In the genomic region with DNA sequence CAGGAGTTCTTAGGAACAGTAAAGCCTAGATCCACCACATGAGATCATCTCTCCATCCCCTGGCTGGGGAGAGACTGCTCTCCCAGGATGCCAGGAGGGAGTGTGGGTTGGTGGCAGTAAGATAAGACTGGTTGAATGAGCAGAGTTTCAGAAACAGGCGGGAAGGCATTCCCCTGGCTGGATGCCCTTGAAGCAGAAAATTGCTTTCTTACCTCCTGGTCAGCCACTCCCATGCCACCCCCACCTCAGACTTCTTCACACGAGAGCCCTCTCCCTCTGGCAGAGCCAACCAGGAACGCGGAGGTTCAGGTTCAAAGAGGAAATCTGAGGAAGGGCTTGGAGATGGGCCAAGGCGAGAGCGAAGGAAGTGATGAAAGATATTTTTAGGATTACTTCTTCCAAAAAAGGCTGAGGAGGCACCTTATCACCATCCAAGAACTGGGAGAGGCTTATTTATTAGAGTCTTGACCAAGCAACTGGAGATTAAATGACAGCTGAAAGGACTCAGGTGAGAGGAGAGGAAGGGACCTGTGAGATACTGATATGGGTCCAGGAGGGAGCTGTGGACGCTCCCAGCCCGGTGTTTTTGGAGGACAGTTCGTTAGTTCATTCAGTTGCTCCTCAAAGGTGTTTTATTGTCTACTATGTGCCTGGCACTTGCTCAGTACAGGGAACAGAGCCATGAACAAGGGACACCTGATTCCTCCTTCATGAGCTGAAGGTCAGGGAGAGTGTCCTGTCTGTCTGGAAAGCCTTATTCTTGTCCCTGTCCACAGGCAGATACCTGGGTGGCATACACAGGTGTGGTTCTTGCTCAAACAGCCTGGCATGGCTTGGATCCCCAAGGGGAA, we compare ENCODE assay signal across 1 cellular context.
TF ChIP-seq lines count a peak whose summit lies in the region.

No MANE protein-coding gene starts in this region.

TF ChIP-seq in HEK293, 187 proteins besides CTCF, POLR2A, EP300 and RAD21:
- TF ChIP-seq GLIS1 (tag by site-specific recombination; IDR thresholded peaks at IDR 0.05), result peak; percentile 99
- no peak for TF ChIP-seq SP7 (tag by site-specific recombination; IDR thresholded peaks at IDR 0.05)
- peak; percentile 35; the same call in 1 of the 2 replicates for TF ChIP-seq GLIS2 (tag by site-specific recombination; IDR thresholded peaks at IDR 0.05)
- TF ChIP-seq ZNF830 (tag by site-specific recombination; IDR thresholded peaks at IDR 0.05; ENCODE audit: low read depth), result no peak
- 0 out of 2 replicates have a peak, but pooled peaks have one; percentile 37 for TF ChIP-seq MZF1 (tag by site-specific recombination; IDR thresholded peaks at IDR 0.05; ENCODE audit: borderline replicate concordance)
- peak; percentile 79 for TF ChIP-seq FEZF1 (tag by site-specific recombination; IDR thresholded peaks at IDR 0.05)
- TF ChIP-seq ZNF16 (tag by site-specific recombination; IDR thresholded peaks at IDR 0.05; ENCODE audit: low read depth), result no peak
- TF ChIP-seq, protein P1, sequence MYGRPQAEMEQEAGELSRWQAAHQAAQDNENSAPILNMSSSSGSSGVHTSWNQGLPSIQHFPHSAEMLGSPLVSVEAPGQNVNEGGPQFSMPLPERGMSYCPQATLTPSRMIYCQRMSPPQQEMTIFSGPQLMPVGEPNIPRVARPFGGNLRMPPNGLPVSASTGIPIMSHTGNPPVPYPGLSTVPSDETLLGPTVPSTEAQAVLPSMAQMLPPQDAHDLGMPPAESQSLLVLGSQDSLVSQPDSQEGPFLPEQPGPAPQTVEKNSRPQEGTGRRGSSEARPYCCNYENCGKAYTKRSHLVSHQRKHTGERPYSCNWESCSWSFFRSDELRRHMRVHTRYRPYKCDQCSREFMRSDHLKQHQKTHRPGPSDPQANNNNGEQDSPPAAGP (tag by site-specific recombination; IDR thresholded peaks at IDR 0.05), result peak; percentile 46; the same call in 1 of the 2 replicates
- TF ChIP-seq, protein P2, sequence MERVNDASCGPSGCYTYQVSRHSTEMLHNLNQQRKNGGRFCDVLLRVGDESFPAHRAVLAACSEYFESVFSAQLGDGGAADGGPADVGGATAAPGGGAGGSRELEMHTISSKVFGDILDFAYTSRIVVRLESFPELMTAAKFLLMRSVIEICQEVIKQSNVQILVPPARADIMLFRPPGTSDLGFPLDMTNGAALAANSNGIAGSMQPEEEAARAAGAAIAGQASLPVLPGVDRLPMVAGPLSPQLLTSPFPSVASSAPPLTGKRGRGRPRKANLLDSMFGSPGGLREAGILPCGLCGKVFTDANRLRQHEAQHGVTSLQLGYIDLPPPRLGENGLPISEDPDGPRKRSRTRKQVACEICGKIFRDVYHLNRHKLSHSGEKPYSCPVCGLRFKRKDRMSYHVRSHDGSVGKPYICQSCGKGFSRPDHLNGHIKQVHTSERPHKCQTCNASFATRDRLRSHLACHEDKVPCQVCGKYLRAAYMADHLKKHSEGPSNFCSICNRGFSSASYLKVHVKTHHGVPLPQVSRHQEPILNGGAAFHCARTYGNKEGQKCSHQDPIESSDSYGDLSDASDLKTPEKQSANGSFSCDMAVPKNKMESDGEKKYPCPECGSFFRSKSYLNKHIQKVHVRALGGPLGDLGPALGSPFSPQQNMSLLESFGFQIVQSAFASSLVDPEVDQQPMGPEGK (tag by site-specific recombination; IDR thresholded peaks at IDR 0.05), result peak; percentile 75
- TF ChIP-seq ZNF239 (tag by site-specific recombination; IDR thresholded peaks at IDR 0.05), result no peak
- TF ChIP-seq BCL11B (tag by site-specific recombination; IDR thresholded peaks at IDR 0.05; ENCODE audit: low read depth), result no peak
- TF ChIP-seq ZNF624 (tag by site-specific recombination; IDR thresholded peaks at IDR 0.05), result no peak
- TF ChIP-seq, protein P3, sequence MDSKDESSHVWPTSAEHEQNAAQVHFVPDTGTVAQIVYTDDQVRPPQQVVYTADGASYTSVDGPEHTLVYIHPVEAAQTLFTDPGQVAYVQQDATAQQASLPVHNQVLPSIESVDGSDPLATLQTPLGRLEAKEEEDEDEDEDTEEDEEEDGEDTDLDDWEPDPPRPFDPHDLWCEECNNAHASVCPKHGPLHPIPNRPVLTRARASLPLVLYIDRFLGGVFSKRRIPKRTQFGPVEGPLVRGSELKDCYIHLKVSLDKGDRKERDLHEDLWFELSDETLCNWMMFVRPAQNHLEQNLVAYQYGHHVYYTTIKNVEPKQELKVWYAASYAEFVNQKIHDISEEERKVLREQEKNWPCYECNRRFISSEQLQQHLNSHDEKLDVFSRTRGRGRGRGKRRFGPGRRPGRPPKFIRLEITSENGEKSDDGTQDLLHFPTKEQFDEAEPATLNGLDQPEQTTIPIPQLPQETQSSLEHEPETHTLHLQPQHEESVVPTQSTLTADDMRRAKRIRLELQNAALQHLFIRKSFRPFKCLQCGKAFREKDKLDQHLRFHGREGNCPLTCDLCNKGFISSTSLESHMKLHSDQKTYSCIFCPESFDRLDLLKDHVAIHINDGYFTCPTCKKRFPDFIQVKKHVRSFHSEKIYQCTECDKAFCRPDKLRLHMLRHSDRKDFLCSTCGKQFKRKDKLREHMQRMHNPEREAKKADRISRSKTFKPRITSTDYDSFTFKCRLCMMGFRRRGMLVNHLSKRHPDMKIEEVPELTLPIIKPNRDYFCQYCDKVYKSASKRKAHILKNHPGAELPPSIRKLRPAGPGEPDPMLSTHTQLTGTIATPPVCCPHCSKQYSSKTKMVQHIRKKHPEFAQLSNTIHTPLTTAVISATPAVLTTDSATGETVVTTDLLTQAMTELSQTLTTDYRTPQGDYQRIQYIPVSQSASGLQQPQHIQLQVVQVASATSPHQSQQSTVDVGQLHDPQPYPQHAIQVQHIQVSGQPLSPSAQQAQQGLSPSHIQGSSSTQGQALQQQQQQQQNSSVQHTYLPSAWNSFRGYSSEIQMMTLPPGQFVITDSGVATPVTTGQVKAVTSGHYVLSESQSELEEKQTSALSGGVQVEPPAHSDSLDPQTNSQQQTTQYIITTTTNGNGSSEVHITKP (tag by site-specific recombination; IDR thresholded peaks at IDR 0.05), result peak; percentile 85
- TF ChIP-seq KLF9 (tag by site-specific recombination; IDR thresholded peaks at IDR 0.05; ENCODE audit: low read depth), result peak; percentile 30; the same call in 1 of the 2 replicates
- TF ChIP-seq ZNF423 (tag by site-specific recombination; IDR thresholded peaks at IDR 0.05), result no peak
- TF ChIP-seq GFI1B (tag by site-specific recombination; IDR thresholded peaks at IDR 0.05), result no peak
- no peak for TF ChIP-seq ZFP3 (tag by site-specific recombination; IDR thresholded peaks at IDR 0.05; ENCODE audit: low read depth)
- TF ChIP-seq ZIC2 (tag by site-specific recombination; IDR thresholded peaks at IDR 0.05), result peak; percentile 48
- TF ChIP-seq, protein P4, sequence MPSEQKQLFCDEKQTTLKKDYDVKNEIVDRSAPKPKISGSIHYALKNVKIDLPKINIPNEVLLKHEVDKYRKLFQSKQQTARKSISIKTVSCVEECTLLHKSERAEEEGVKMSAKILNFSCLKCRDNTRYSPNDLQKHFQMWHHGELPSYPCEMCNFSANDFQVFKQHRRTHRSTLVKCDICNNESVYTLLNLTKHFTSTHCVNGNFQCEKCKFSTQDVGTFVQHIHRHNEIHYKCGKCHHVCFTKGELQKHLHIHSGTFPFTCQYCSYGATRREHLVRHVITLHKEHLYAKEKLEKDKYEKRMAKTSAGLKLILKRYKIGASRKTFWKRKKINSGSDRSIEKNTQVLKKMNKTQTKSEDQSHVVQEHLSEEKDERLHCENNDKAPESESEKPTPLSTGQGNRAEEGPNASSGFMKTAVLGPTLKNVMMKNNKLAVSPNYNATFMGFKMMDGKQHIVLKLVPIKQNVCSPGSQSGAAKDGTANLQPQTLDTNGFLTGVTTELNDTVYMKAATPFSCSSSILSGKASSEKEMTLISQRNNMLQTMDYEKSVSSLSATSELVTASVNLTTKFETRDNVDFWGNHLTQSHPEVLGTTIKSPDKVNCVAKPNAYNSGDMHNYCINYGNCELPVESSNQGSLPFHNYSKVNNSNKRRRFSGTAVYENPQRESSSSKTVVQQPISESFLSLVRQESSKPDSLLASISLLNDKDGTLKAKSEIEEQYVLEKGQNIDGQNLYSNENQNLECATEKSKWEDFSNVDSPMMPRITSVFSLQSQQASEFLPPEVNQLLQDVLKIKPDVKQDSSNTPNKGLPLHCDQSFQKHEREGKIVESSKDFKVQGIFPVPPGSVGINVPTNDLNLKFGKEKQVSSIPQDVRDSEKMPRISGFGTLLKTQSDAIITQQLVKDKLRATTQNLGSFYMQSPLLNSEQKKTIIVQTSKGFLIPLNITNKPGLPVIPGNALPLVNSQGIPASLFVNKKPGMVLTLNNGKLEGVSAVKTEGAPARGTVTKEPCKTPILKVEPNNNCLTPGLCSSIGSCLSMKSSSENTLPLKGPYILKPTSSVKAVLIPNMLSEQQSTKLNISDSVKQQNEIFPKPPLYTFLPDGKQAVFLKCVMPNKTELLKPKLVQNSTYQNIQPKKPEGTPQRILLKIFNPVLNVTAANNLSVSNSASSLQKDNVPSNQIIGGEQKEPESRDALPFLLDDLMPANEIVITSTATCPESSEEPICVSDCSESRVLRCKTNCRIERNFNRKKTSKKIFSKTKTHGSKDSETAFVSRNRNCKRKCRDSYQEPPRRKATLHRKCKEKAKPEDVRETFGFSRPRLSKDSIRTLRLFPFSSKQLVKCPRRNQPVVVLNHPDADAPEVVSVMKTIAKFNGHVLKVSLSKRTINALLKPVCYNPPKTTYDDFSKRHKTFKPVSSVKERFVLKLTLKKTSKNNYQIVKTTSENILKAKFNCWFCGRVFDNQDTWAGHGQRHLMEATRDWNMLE (tag by site-specific recombination; conservative IDR thresholded peaks at IDR 0.05; ENCODE audit: low read depth), result 0 out of 2 replicates have a peak, but pooled peaks have one; percentile 41
- TF ChIP-seq KLF1 (tag by site-specific recombination; IDR thresholded peaks at IDR 0.05), result peak; percentile 40; the same call in 1 of the 2 replicates
- no peak for TF ChIP-seq ZNF114 (tag by site-specific recombination; IDR thresholded peaks at IDR 0.05)
- TF ChIP-seq, protein P5, sequence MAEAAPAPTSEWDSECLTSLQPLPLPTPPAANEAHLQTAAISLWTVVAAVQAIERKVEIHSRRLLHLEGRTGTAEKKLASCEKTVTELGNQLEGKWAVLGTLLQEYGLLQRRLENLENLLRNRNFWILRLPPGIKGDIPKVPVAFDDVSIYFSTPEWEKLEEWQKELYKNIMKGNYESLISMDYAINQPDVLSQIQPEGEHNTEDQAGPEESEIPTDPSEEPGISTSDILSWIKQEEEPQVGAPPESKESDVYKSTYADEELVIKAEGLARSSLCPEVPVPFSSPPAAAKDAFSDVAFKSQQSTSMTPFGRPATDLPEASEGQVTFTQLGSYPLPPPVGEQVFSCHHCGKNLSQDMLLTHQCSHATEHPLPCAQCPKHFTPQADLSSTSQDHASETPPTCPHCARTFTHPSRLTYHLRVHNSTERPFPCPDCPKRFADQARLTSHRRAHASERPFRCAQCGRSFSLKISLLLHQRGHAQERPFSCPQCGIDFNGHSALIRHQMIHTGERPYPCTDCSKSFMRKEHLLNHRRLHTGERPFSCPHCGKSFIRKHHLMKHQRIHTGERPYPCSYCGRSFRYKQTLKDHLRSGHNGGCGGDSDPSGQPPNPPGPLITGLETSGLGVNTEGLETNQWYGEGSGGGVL (tag by site-specific recombination; IDR thresholded peaks at IDR 0.05), result peak; percentile 85
- peak; percentile 86 for TF ChIP-seq EGR2 (tag by site-specific recombination; IDR thresholded peaks at IDR 0.05; ENCODE audit: low read depth)
- TF ChIP-seq ZNF600 (tag by site-specific recombination; IDR thresholded peaks at IDR 0.05), result 0 out of 2 replicates have a peak, but pooled peaks have one; percentile 15
- TF ChIP-seq ZNF561 (tag by site-specific recombination; IDR thresholded peaks at IDR 0.05; ENCODE audit: borderline replicate concordance), result peak; percentile 80; the same call in 1 of the 2 replicates
- peak; percentile 63; the same call in 1 of the 2 replicates for TF ChIP-seq ZNF664 (tag by site-specific recombination; IDR thresholded peaks at IDR 0.05)
- TF ChIP-seq ZFHX2 (tag by site-specific recombination; conservative IDR thresholded peaks at IDR 0.05), result peak; percentile 87
- TF ChIP-seq ZNF791 (tag by site-specific recombination; IDR thresholded peaks at IDR 0.05), result no peak
- peak; percentile 52; the same call in 1 of the 2 replicates for TF ChIP-seq WT1 (tag by site-specific recombination; IDR thresholded peaks at IDR 0.05)
- no peak for TF ChIP-seq SALL2 (tag by site-specific recombination; IDR thresholded peaks at IDR 0.05; ENCODE audit: borderline replicate concordance)
- TF ChIP-seq ZNF660 (tag by site-specific recombination; IDR thresholded peaks at IDR 0.05), result peak; percentile 62
